Comparison of ENCODE assay signal across 28 cellular contexts in the genomic region with DNA sequence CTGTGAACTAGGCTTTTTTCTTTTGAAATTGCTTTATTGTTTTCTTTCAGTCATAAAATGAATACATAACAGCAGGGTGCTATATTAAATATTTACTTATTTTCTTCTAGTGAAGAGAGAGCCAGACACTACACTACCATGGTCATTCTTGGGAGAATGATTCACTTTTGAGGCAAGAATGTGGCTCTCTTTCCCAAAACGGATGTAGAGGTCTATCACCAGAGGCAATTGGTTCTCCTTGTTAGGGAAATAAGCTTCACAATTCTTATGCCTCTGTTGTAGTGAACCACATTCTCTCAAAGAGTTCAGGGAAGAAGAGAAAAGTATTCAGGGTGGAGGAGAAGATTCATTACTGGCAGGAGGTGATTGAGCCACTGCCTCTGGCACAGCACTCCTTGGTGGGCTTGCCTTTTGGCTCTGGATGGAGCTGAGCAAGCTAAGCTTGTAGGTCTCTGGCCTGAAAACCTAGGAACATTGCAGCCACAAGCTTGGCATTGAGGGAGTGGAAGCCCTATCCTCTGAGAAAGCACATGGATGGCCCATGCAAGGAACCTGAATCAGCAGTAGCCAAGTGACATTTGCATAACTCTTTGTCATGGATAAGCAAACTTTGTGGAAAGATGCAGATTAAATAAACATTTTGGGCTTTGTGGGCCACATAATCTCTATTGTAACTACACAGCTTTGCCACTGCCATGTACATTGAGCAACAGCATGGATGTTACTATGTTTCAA.
DNase-seq lines count a peak whose midpoint lies in the region; ATAC-seq and TF ChIP-seq lines count a peak whose summit lies in the region.
"Had no signal": no experiment of that assay in that cellular context is flagged by ENCODE, and none has a peak within 500 bp of the region (broad histone marks: within the 10 kb centered on the region; RNA-seq: fewer than 3 reads in every experiment).

No MANE protein-coding gene starts in this region.

- peaks cover 3% of the 10 kb centered on the region; the same call in 1 of the 2 replicates for H3K9me1 ChIP-seq in IMR-90 (ENCODE audit: insufficient read depth, low read length)

- no TSS peak for BruUV-seq in IMR-90 (replicated peaks; lab: Mats Ljungman, UMichigan)

- H2BK20ac ChIP-seq in IMR-90 (ENCODE audit: low read depth, low read length), result peak overlapping the region; percentile 29; the same call in 1 of the 2 replicates

- no peak overlapping the region for H3K9ac ChIP-seq in IMR-90 (ENCODE audit: low read depth, low read length)
- no peak overlapping the region for H3K9ac ChIP-seq in mesenchymal stem cell (ENCODE audit: low read length)

- no peak overlapping the region for H3K56ac ChIP-seq in IMR-90 (ENCODE audit: extremely low read depth, insufficient read depth, low read length)

- peak overlapping the region; percentile 21; the same call in 1 of the 2 replicates for H4K91ac ChIP-seq in IMR-90 (ENCODE audit: insufficient read depth, low read depth, low read length)
- H4K91ac ChIP-seq in mesenchymal stem cell (ENCODE audit: low read length), result no peak overlapping the region

- H3K23ac ChIP-seq in IMR-90 (ENCODE audit: low read depth, low read length) (no peak overlapping the region), mesenchymal stem cell (ENCODE audit: low read length in 2 of 2) (no peak overlapping the region)

- H3K79me1 ChIP-seq in IMR-90 (ENCODE audit: low read depth in 1 of 2, low read length in 2 of 2) (no peaks in the 10 kb centered on the region), mesenchymal stem cell (replicated peaks; ENCODE audit: low read length, poor library complexity, severe bottlenecking) (no peaks in the 10 kb centered on the region)

- H3K9me3 ChIP-seq in IMR-90 (ENCODE audit: control insufficient read depth, insufficient read depth, low read length), result no peaks in the 10 kb centered on the region
- H3K9me3 ChIP-seq in mesenchymal stem cell (ENCODE audit: control insufficient read depth, low read length), result no peaks in the 10 kb centered on the region
- H3K9me3 ChIP-seq: body of pancreas, ovary had no signal

- H3K4me1 ChIP-seq in IMR-90 (ENCODE audit: control insufficient read depth, insufficient read depth, low read length), result peaks cover 6% of the 10 kb centered on the region
- H3K4me1 ChIP-seq in mesenchymal stem cell (ENCODE audit: control insufficient read depth, insufficient read depth, low read depth, low read length), result peaks cover 4% of the 10 kb centered on the region
- H3K4me1 ChIP-seq: body of pancreas had no signal

- H3K27me3 ChIP-seq in IMR-90 (ENCODE audit: control insufficient read depth, insufficient read depth, low read length) (no peaks in the 10 kb centered on the region), mesenchymal stem cell (ENCODE audit: control insufficient read depth in 1 of 2, insufficient read depth in 1 of 2, low read length in 2 of 2) (no peaks in the 10 kb centered on the region)
- H3K27me3 ChIP-seq: body of pancreas, ovary had no signal

- dilution Hi-C loops in IMR-90 (cut with HindIII; ENCODE audit: low sequenced_read_pairs, unreplicated experiment), result no loop called here

- TF ChIP-seq RAD21 in IMR-90 (IDR thresholded peaks at IDR 0.05; ENCODE audit: low read length), result no peak

- H2BK15ac ChIP-seq in IMR-90 (ENCODE audit: low read depth, low read length), result no peak overlapping the region
- H2BK15ac ChIP-seq in mesenchymal stem cell (ENCODE audit: low read depth, poor library complexity, severe bottlenecking), result no peak overlapping the region

- peak overlapping the region; percentile 39 to 87 for H2BK12ac ChIP-seq in mesenchymal stem cell (ENCODE audit: low read length in 2 of 2)

- H2BK120ac ChIP-seq in IMR-90 (ENCODE audit: low read depth, low read length) (no peak overlapping the region), mesenchymal stem cell (ENCODE audit: low read depth, low read length) (no peak overlapping the region)

- no peak overlapping the region for H4K5ac ChIP-seq in IMR-90 (ENCODE audit: low read depth, low read length)

- no CpG with 5 or more reads among the region's 1 CpG for WGBS in IMR-90 (ENCODE audit: extremely low coverage in 2 of 2, insufficient read length in 1 of 2), 2 experiments
- WGBS in mesenchymal stem cell, result 60% methylated on average over 1 of the region's 1 CpG

- POLR2A ChIA-PET in IMR-90 (lab: Charles Lee; ENCODE audit: unreplicated experiment), result no interaction called here

- H3K4me3 ChIP-seq in IMR-90 (ENCODE audit: insufficient read depth, low read depth, low read length), result no peak overlapping the region
- H3K4me3 ChIP-seq in choroid plexus epithelial cell (ENCODE audit: low read depth, low read length), result no peak overlapping the region
- no peak overlapping the region for H3K4me3 ChIP-seq in mesenchymal stem cell (ENCODE audit: insufficient read depth in 1 of 2, low read depth in 1 of 2, low read length in 2 of 2)
- H3K4me3 ChIP-seq: body of pancreas, ovary, skin epidermis had no signal

- in situ Hi-C loops in IMR-90 (cut with MboI; ENCODE audit: low sequenced_read_pairs), result no loop called here

- no peak overlapping the region for H3K27ac ChIP-seq in IMR-90 (ENCODE audit: insufficient read depth, low read length)
- H3K27ac ChIP-seq in mesenchymal stem cell (ENCODE audit: low read length, poor library complexity, severe bottlenecking), result peak overlapping the region; percentile 16
- H3K27ac ChIP-seq: body of pancreas, ovary had no signal

- H2AFZ ChIP-seq in IMR-90 (replicated peaks; ENCODE audit: low read length, poor library complexity) (peak overlapping the region; percentile 16), mesenchymal stem cell (ENCODE audit: low read depth, low read length) (no peak overlapping the region)

- H4K20me1 ChIP-seq in IMR-90 (ENCODE audit: insufficient read depth, low read length), result no peaks in the 10 kb centered on the region

- no peak overlapping the region for H2AK9ac ChIP-seq in IMR-90 (replicated peaks; ENCODE audit: low read depth, low read length, poor library complexity)

- H4K8ac ChIP-seq in IMR-90 (ENCODE audit: low read depth in 2 of 2, low read length in 2 of 2) (no peak overlapping the region), mesenchymal stem cell (ENCODE audit: low read length) (no peak overlapping the region)

- no peak overlapping the region for H3K18ac ChIP-seq in IMR-90 (ENCODE audit: low read depth, low read length)
- H3K18ac ChIP-seq in mesenchymal stem cell (ENCODE audit: low read depth in 1 of 2, low read length in 2 of 2), result peak overlapping the region; percentile 28 to 58

- no peak overlapping the region; the same call in 1 of the 2 replicates for H3K4ac ChIP-seq in IMR-90 (ENCODE audit: low read depth, low read length)
- H3K4ac ChIP-seq in mesenchymal stem cell (ENCODE audit: low read depth in 1 of 2, low read length in 2 of 2), result no peak overlapping the region

- no peak for TF ChIP-seq POLR2A in IMR-90 (IDR thresholded peaks at IDR 0.05; ENCODE audit: low read depth, low read length)

- intact Hi-C loops in IMR-90 (cut with micrococcal nuclease), result no loop called here
- intact Hi-C loops in left cardiac atrium (cut with DNase I), result no loop called here

- H3K14ac ChIP-seq in IMR-90 (replicated peaks; ENCODE audit: low read depth, low read length) (no peak overlapping the region), mesenchymal stem cell (ENCODE audit: low read length in 2 of 2) (no peak overlapping the region)

- ATAC-seq in IMR-90 (ENCODE audit: low read depth) (peak; percentile 14; the same call in 1 of the 2 replicates), left cardiac atrium (no peak), HG03108 (IDR thresholded peaks at IDR 0.05; ENCODE audit: unreplicated experiment) (no peak), HG02885 (IDR thresholded peaks at IDR 0.05; ENCODE audit: poor library complexity, unreplicated experiment) (no peak)
- ATAC-seq: activated T-cell treated with anti-CD3 and anti-CD28 coated beads, Interleukin-2, amount 50 U/mL, for 72 hours; body of pancreas; esophagus mucosa; natural killer cell treated with Interleukin-12 subunit alpha and Interleukin-12 subunit beta and Interleukin-15 and Interleukin-18, amount 100 ng/mL, for 72 hours; Panc1; stimulated activated naive B cell treated with anti-CD40 and anti-IgM and Interleukin-4, amounts not matched to agents 10 μg/mL and 1 μg/mL and 100 μg/mL, for 72 hours had no signal

- CTCF ChIA-PET in IMR-90 (lab: Yijun Ruan, JAX), result no interaction called here

- H2AK5ac ChIP-seq in IMR-90 (ENCODE audit: low read depth, low read length) (no peak overlapping the region), mesenchymal stem cell (ENCODE audit: low read length, severe bottlenecking) (no peak overlapping the region)

- peak; percentile 33 for DNase-seq in AG20443 (ENCODE audit: low spot score)
- DNase-seq in IMR-90, result no peak
- DNase-seq in choroid plexus epithelial cell (ENCODE audit: low read depth), result peak; percentile 25
- DNase-seq in mesenchymal stem cell, result peak; percentile 28
- DNase-seq in left cardiac atrium, result no peak
- DNase-seq in NCI-H345 (lab: John Stamatoyannopoulos, UW), result no peak
- DNase-seq: activated CD4-positive, alpha-beta memory T cell treated with anti-CD3 and anti-CD28 coated beads for 36 hours; activated CD4-positive, CD25-positive, alpha-beta regulatory T cell treated with anti-CD3 and anti-CD28 coated beads, Interleukin-2, amount 50 U/mL, for 72 hours; activated naive CD4-positive, alpha-beta T cell treated with Interleukin-2 at 50 U/mL for 16 hours; activated T-cell treated with anti-CD3 and anti-CD28 coated beads, Interleukin-2, amount 50 U/mL, for 72 hours; body of pancreas; CD4-positive, alpha-beta T cell; HCEC 1CT; NCI-H1092 treated with DMSO at 0.1 percent for 48 hours; NCI-H1930; NCI-H526 treated with DMSO at 0.1 percent for 48 hours; ovary; SHP77 treated with DMSO at 0.1 percent for 48 hours; stimulated activated naive B cell treated with anti-CD40 and anti-IgM and Interleukin-4, amounts not matched to agents 10 μg/mL and 1 μg/mL and 100 μg/mL, for 72 hours; substantia nigra; T-helper 2 cell; trophoblast cell had no signal

- no peak for TF ChIP-seq CTCF in IMR-90 (conservative IDR thresholded peaks at IDR 0.05; ENCODE audit: low read depth, low read length)
- TF ChIP-seq CTCF in choroid plexus epithelial cell (conservative IDR thresholded peaks at IDR 0.05; ENCODE audit: low read depth, low read length), result no peak

- no peaks in the 10 kb centered on the region for H3K36me3 ChIP-seq in IMR-90 (ENCODE audit: control insufficient read depth, insufficient read depth, low read length)
- no peaks in the 10 kb centered on the region for H3K36me3 ChIP-seq in mesenchymal stem cell (ENCODE audit: control insufficient read depth in 1 of 2, insufficient read depth in 2 of 2, low read depth in 1 of 2, low read length in 2 of 2)
- H3K36me3 ChIP-seq: ovary had no signal

- peak overlapping the region; percentile 23 for H2BK5ac ChIP-seq in IMR-90 (ENCODE audit: low read depth, low read length, poor library complexity, severe bottlenecking)
- no peak overlapping the region for H2BK5ac ChIP-seq in mesenchymal stem cell (ENCODE audit: low read depth, low read length, poor library complexity, severe bottlenecking)

- H3K4me2 ChIP-seq in IMR-90 (ENCODE audit: low read depth, low read length) (no peak overlapping the region), mesenchymal stem cell (ENCODE audit: low read length, poor library complexity, severe bottlenecking) (no peak overlapping the region)

TF ChIP-seq in IMR-90, 13 proteins besides CTCF, POLR2A, EP300 and RAD21:
- TF ChIP-seq CEBPB (IDR thresholded peaks at IDR 0.05; ENCODE audit: low read depth, low read length) (peak; percentile 32; the same call in 1 of the 2 replicates), MAZ (IDR thresholded peaks at IDR 0.05; ENCODE audit: borderline replicate concordance, low read depth, low read length) (no peak)
TF ChIP-seq in IMR-90: peak in this region for 1.

Comparison
In these comparisons a context has a peak if more than half of its experiments do, and no peak if none do; other contexts are left out.
1. DNase-seq: peak in AG20443 (single experiment), choroid plexus epithelial cell (single experiment) and mesenchymal stem cell (single experiment); none in IMR-90 (single experiment), left cardiac atrium (single experiment) and NCI-H345 (single experiment).